Comparison of ENCODE assay signal across 11 cellular contexts in the genomic region with DNA sequence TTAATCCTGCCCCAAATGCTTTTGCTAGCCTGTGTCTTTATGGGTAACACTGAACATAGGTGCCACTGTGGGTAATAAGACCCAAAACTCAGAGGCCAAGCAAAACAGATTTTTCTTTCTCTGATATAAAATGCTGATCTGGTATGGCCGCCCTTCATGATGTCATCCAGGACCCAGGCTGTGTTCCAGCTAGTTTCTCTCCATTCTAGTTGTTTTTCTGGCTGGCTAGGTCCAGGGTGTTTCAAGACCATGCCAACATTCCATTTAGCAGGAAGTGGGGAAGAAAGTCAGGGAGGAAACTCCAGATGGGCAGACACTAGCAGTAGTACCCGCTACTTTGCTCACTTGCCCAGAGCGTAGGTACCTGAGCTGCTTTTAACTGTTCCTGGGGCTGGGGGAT.
DNase-seq lines count a peak whose midpoint lies in the region; ATAC-seq and TF ChIP-seq lines count a peak whose summit lies in the region.
"Had no signal": no experiment of that assay in that cellular context is flagged by ENCODE, and none has a peak within 500 bp of the region (broad histone marks: within the 10 kb centered on the region; RNA-seq: fewer than 3 reads in every experiment).

No MANE protein-coding gene starts in this region.

- 88 to 91% methylated on average over 3 of the region's 3 CpGs for WGBS in sigmoid colon, 2 donors

- H3K36me3 ChIP-seq in sigmoid colon, result peaks cover 5 to 73% (median 34%) of the 10 kb centered on the region in 4 donors
- peaks cover 0 to 22% of the 10 kb centered on the region in 2 donors for H3K36me3 ChIP-seq in vagina

- no peak overlapping the region for H3K4me3 ChIP-seq in sigmoid colon
- no peak overlapping the region for H3K4me3 ChIP-seq in vagina
- H3K4me3 ChIP-seq: right lobe of liver had no signal

- peak; percentile 74 for DNase-seq in GM03348 (ENCODE audit: low spot score)
- DNase-seq in fibroblast of peridontal ligament (ENCODE audit: extremely low read depth), result peak; percentile 82
- DNase-seq in sigmoid colon, result no peak
- no peak for DNase-seq in vagina (ENCODE audit: extremely low spot score in 2 of 2)
- no peak for DNase-seq in inferior parietal cortex (ENCODE audit: extremely low spot score)
- DNase-seq: activated T-cell treated with anti-CD3 and anti-CD28 coated beads, Interleukin-2, amount 50 U/mL, for 48 hours; NCI-H2227 treated with DMSO at 0.1 percent for 48 hours; right lobe of liver had no signal

- ATAC-seq in HG02642 (IDR thresholded peaks at IDR 0.05; ENCODE audit: poor library complexity, unreplicated experiment) (no peak), HG02763 (IDR thresholded peaks at IDR 0.05; ENCODE audit: unreplicated experiment) (no peak)

- H3K27me3 ChIP-seq in sigmoid colon (no peaks in the 10 kb centered on the region), vagina (no peaks in the 10 kb centered on the region)
- H3K27me3 ChIP-seq: right lobe of liver had no signal

- peak overlapping the region; percentile 15; the same call in 1 of the 2 replicates for H3K27ac ChIP-seq in VCaP
- H3K27ac ChIP-seq in sigmoid colon, result peak overlapping the region; percentile 15 to 55 (median 43)
- no peak overlapping the region for H3K27ac ChIP-seq in vagina
- H3K27ac ChIP-seq: right lobe of liver had no signal

- peaks cover 0 to 32% (median 8%) of the 10 kb centered on the region in 4 donors for H3K4me1 ChIP-seq in sigmoid colon
- peaks cover 5% of the 10 kb centered on the region for H3K4me1 ChIP-seq in vagina
- H3K4me1 ChIP-seq: right lobe of liver had no signal

- no peak for TF ChIP-seq EP300 in sigmoid colon (IDR thresholded peaks at IDR 0.05)

- TF ChIP-seq POLR2A in sigmoid colon (IDR thresholded peaks at IDR 0.05) (no peak), vagina (IDR thresholded peaks at IDR 0.05) (no peak)

- intact Hi-C loops in sigmoid colon (cut with DNase I) (loop anchor here (5.0 to 10.0 kb wide), 2 partner anchors 187 to 250 kb away; partner anchors contain the start of gene OTULINL), vagina (cut with DNase I) (no loop called here)

- no peaks in the 10 kb centered on the region for H3K9me3 ChIP-seq in sigmoid colon
- H3K9me3 ChIP-seq in vagina, result no peaks in the 10 kb centered on the region
- H3K9me3 ChIP-seq: right lobe of liver had no signal

- TF ChIP-seq CTCF in VCaP (conservative IDR thresholded peaks at IDR 0.05) (no peak), sigmoid colon (IDR thresholded peaks at IDR 0.05) (no peak), vagina (IDR thresholded peaks at IDR 0.05) (no peak)

Comparison
In these comparisons a context has a peak if more than half of its experiments do, and no peak if none do; other contexts are left out.
1. DNase-seq: peak in GM03348 (single experiment) and fibroblast of peridontal ligament (single experiment); none in sigmoid colon (single experiment), vagina (0 of 2) and inferior parietal cortex (single experiment).